ENCODE assay signal across 23 cellular contexts in genomic region chr6:170150590-170150945, GRCh38.
DNase-seq lines count a peak whose midpoint lies in the region; ATAC-seq and TF ChIP-seq lines count a peak whose summit lies in the region.
"Had no signal": no experiment of that assay in that cellular context is flagged by ENCODE, and none has a peak within 500 bp of the region (broad histone marks: within the 10 kb centered on the region; RNA-seq: fewer than 3 reads in every experiment).

No MANE protein-coding gene starts in this region.

- no peaks in the 10 kb centered on the region for H3K9me3 Mint-ChIP-seq in natural killer cell treated with Interleukin-12 subunit alpha and Interleukin-12 subunit beta and Interleukin-15 and Interleukin-18, amount 100 ng/mL, for 72 hours
- H3K9me3 Mint-ChIP-seq: activated CD4-positive, alpha-beta memory T cell treated with anti-CD3 and anti-CD28 coated beads, Interleukin-2, amount 10 ng/mL, durations not matched to agents 7 days and 5 days; activated naive CD8-positive, alpha-beta T cell treated with anti-CD3 and anti-CD28 coated beads, Interleukin-2, amount 10 ng/mL, durations not matched to agents 7 days and 5 days; CD4-positive, alpha-beta memory T cell had no signal

- peaks cover 41 to 54% of the 10 kb centered on the region in 2 donors for H3K4me1 Mint-ChIP-seq in natural killer cell treated with Interleukin-12 subunit alpha and Interleukin-12 subunit beta and Interleukin-15 and Interleukin-18, amount 100 ng/mL, for 72 hours (ENCODE audit: low read depth in 2 of 2)

- peaks cover 12 to 14% of the 10 kb centered on the region in 2 donors for H3K27me3 Mint-ChIP-seq in natural killer cell treated with Interleukin-12 subunit alpha and Interleukin-12 subunit beta and Interleukin-15 and Interleukin-18, amount 100 ng/mL, for 72 hours

- TF ChIP-seq CTCF in LNCaP clone FGC (IDR thresholded peaks at IDR 0.05; ENCODE audit: control insufficient read depth, extremely low read depth, insufficient read depth) (0 out of 2 replicates have a peak, but pooled peaks have one; percentile 8), choroid plexus epithelial cell (conservative IDR thresholded peaks at IDR 0.05; ENCODE audit: low read depth, low read length) (peak; percentile 9), GM13977 (IDR thresholded peaks at IDR 0.05; ENCODE audit: extremely low read depth, insufficient read depth, missing control alignments) (no peak)

- peak; percentile 24 for DNase-seq in DMS 273 (lab: John Stamatoyannopoulos, UW; ENCODE audit: unreplicated experiment)
- DNase-seq in DMS 273 treated with DMSO at 0.1 percent for 48 hours (lab: John Stamatoyannopoulos, UW) = no peak
- DNase-seq in LNCaP clone FGC (ENCODE audit: low read depth) = no peak
- DNase-seq in choroid plexus epithelial cell (ENCODE audit: low read depth) = no peak
- peak; percentile 51 for DNase-seq in natural killer cell treated with Interleukin-12 subunit alpha and Interleukin-12 subunit beta and Interleukin-15 and Interleukin-18, amount 100 ng/mL, for 72 hours (ENCODE audit: low spot score)
- no peak for DNase-seq in C1 segment of cervical spinal cord (lab: John Stamatoyannopoulos, UW)
- no peak for DNase-seq in GM13977 (ENCODE audit: low spot score)
- DNase-seq in activated gamma-delta T cell (lab: John Stamatoyannopoulos, UW) = no peak
- DNase-seq: activated CD4-positive, alpha-beta memory T cell treated with anti-CD3 and anti-CD28 coated beads, Interleukin-2, amount 10 ng/mL, durations not matched to agents 7 days and 5 days; activated CD4-positive, alpha-beta T cell treated with anti-CD3 and anti-CD28 coated beads for 1 hour; activated naive CD8-positive, alpha-beta T cell treated with anti-CD3 and anti-CD28 coated beads, Interleukin-2, amount 10 ng/mL, durations not matched to agents 7 days and 5 days; CD4-positive, alpha-beta memory T cell; dermis blood vessel endothelial cell; lower lobe of right lung; NCI-H187 treated with DMSO at 0.1 percent for 48 hours; NCI-H226; NCI-H748 treated with DMSO at 0.1 percent for 48 hours; stimulated activated CD4-positive, alpha-beta T cell treated with anti-CD3 and anti-CD28 coated beads, Interleukin-4, amount 100 ng/mL, for 24 hours; substantia nigra; upper lobe of right lung had no signal

- peak overlapping the region in 1 of 2 donors; percentile 23 for H3K27ac Mint-ChIP-seq in natural killer cell treated with Interleukin-12 subunit alpha and Interleukin-12 subunit beta and Interleukin-15 and Interleukin-18, amount 100 ng/mL, for 72 hours
- H3K27ac Mint-ChIP-seq: activated CD4-positive, alpha-beta memory T cell treated with anti-CD3 and anti-CD28 coated beads, Interleukin-2, amount 10 ng/mL, durations not matched to agents 7 days and 5 days had no signal

- H3K4me3 ChIP-seq in LNCaP clone FGC (ENCODE audit: low read depth, low read length) (no peak overlapping the region), choroid plexus epithelial cell (ENCODE audit: low read depth, low read length) (no peak overlapping the region)
- H3K4me3 ChIP-seq: ascending aorta, lower lobe of right lung, upper lobe of right lung had no signal

- H3K4me3 Mint-ChIP-seq in natural killer cell treated with Interleukin-12 subunit alpha and Interleukin-12 subunit beta and Interleukin-15 and Interleukin-18, amount 100 ng/mL, for 72 hours = no peak overlapping the region
- H3K4me3 Mint-ChIP-seq: activated CD4-positive, alpha-beta memory T cell treated with anti-CD3 and anti-CD28 coated beads, Interleukin-2, amount 10 ng/mL, durations not matched to agents 7 days and 5 days; activated naive CD8-positive, alpha-beta T cell treated with anti-CD3 and anti-CD28 coated beads, Interleukin-2, amount 10 ng/mL, durations not matched to agents 7 days and 5 days; CD4-positive, alpha-beta memory T cell; stimulated activated effector memory CD8-positive, alpha-beta T cell treated with anti-CD3 and anti-CD28 coated beads, Interleukin-12 subunit alpha, Interleukin-12 subunit beta, amount 100 ng/mL, for 72 hours; T-helper 17 cell had no signal

- H3K36me3 Mint-ChIP-seq in natural killer cell treated with Interleukin-12 subunit alpha and Interleukin-12 subunit beta and Interleukin-15 and Interleukin-18, amount 100 ng/mL, for 72 hours = no peaks in the 10 kb centered on the region
- H3K36me3 Mint-ChIP-seq: activated naive CD8-positive, alpha-beta T cell treated with anti-CD3 and anti-CD28 coated beads, Interleukin-2, amount 10 ng/mL, durations not matched to agents 7 days and 5 days; CD4-positive, alpha-beta memory T cell had no signal

- in situ Hi-C loops in GM13977 (cut with MboI; ENCODE audit: low pct_unique_long_range_greater_than_20kb, low sequenced_read_pairs, unreplicated experiment) = no loop called here

- no peak for ATAC-seq in natural killer cell treated with Interleukin-12 subunit alpha and Interleukin-12 subunit beta and Interleukin-15 and Interleukin-18, amount 100 ng/mL, for 72 hours
- ATAC-seq: lower lobe of right lung; stimulated activated effector memory CD8-positive, alpha-beta T cell treated with anti-CD3 and anti-CD28 coated beads, Interleukin-12 subunit alpha, Interleukin-12 subunit beta, amount 100 ng/mL, for 72 hours; T-helper 17 cell; upper lobe of right lung had no signal

Comparison
In these comparisons a context has a peak if more than half of its experiments do, and no peak if none do; other contexts are left out.
1. DNase-seq: peak in DMS 273 (single experiment) and natural killer cell treated with Interleukin-12 subunit alpha and Interleukin-12 subunit beta and Interleukin-15 and Interleukin-18, amount 100 ng/mL, for 72 hours (single experiment); none in DMS 273 treated with DMSO at 0.1 percent for 48 hours (single experiment), LNCaP clone FGC (single experiment), choroid plexus epithelial cell (single experiment), C1 segment of cervical spinal cord (0 of 14), GM13977 (single experiment) and activated gamma-delta T cell (single experiment).